In the genomic region with DNA sequence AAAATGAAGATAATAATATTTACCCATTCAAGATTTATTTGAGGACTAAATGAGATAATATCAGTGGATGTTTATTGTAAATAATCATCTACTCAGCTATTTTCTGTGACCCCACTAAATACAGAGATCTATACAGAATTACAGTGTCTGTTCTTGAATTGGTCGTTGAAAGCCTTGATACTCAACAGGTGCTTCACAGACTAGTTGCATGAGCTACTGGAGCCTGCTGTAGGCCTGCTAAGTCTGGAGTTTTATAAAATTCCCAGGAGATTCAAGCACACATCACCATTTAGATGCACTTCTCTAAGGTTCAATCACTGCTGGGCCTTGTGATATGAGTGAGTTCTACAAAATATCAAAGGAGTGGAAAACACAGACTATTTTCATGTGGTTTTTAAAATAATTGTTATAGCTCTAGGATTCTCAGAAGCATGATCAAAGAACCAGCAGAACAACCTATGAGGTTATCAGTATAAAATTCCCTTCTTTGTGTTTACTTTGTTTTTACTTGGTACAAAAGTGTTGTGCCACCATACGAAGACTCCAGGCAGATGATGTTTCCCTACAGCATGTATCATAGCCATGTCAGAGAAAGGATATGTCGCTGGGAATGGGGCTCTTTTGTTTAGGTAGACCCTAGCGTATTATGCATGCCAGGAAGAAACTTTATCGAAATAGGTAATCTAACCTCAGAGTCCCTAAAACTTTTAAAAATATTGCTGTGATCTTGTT, we compare ENCODE assay signal across 1 cellular context.
TF ChIP-seq lines count a peak whose summit lies in the region.

No MANE protein-coding gene starts in this region.

TF ChIP-seq in H1, 55 proteins besides CTCF, POLR2A, EP300 and RAD21:
- TF ChIP-seq RBBP5 (IDR thresholded peaks at IDR 0.05; ENCODE audit: borderline replicate concordance, low read depth, low read length) (no peak), EGR1 (IDR thresholded peaks at IDR 0.05; ENCODE audit: borderline replicate concordance, low read depth, low read length) (no peak), SIRT6 (IDR thresholded peaks at IDR 0.05; ENCODE audit: low read length) (no peak), CTBP2 (IDR thresholded peaks at IDR 0.05; ENCODE audit: borderline replicate concordance, insufficient read depth, insufficient read length, low read length) (no peak), RXRA (IDR thresholded peaks at IDR 0.05; ENCODE audit: insufficient read depth, low read depth, low read length) (no peak), GABPA (IDR thresholded peaks at IDR 0.05; ENCODE audit: borderline replicate concordance, insufficient read depth, low read length) (no peak), SP2 (IDR thresholded peaks at IDR 0.05; ENCODE audit: low read length) (no peak), SUZ12 (IDR thresholded peaks at IDR 0.05; ENCODE audit: low read length) (no peak), ASH2L (IDR thresholded peaks at IDR 0.05; ENCODE audit: low read length) (no peak), POLR2AphosphoS5 (IDR thresholded peaks at IDR 0.05; ENCODE audit: low read depth, low read length) (no peak), BACH1 (IDR thresholded peaks at IDR 0.05; ENCODE audit: low read length) (no peak), CBX8 (IDR thresholded peaks at IDR 0.05; ENCODE audit: borderline replicate concordance, low read depth, low read length) (no peak), MAFK (IDR thresholded peaks at IDR 0.05; ENCODE audit: low read depth, low read length) (no peak), HDAC2 (IDR thresholded peaks at IDR 0.05; ENCODE audit: borderline replicate concordance in 1 of 2, low read depth in 2 of 2, low read length in 2 of 2) (no peak), ZNF274 (IDR thresholded peaks at IDR 0.05; ENCODE audit: borderline replicate concordance, extremely low read depth, low read length) (no peak), SIX5 (IDR thresholded peaks at IDR 0.05; ENCODE audit: low read depth, low read length) (no peak)
TF ChIP-seq in H1: peak in this region for 0.
